9 cellular contexts compared by ENCODE assay signal in the genomic region with DNA sequence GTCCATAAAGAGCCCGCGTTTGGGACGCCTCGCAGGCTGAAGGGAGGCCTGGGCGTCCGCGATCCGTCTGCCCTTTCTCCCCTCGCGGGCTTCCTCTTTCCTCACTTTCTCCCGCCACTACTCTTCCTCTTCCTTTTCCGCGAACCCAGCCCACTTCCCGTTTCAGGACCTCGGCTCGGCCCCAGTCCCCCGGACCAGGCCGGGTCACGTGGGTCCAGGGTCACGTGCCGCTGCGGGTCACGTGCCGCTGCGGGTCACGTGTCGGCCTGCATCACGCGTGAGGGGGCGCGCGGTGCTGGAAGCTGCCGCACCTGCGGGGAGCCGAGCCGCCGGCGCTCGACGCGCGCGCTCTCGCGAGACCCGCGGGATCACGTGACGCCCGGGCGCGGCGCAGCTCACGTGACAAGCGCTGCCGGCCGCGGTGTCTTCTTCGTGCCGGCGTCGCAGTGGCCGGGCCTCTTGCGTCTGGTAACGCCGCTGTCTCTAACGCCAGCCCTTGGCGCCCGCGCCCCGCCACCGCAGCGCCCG. TPM values are rescaled to one million over a fixed set of nuclear protein-coding genes. Genes with fewer than 3 reads are reported as not detected.
DNase-seq lines count a peak whose midpoint lies in the region; ATAC-seq, FAIRE-seq and TF ChIP-seq lines count a peak whose summit lies in the region.
"Had no signal": no experiment of that assay in that cellular context is flagged by ENCODE, and none has a peak within 500 bp of the region (broad histone marks: within the 10 kb centered on the region; RNA-seq: fewer than 3 reads in every experiment).

A gene with protein sequence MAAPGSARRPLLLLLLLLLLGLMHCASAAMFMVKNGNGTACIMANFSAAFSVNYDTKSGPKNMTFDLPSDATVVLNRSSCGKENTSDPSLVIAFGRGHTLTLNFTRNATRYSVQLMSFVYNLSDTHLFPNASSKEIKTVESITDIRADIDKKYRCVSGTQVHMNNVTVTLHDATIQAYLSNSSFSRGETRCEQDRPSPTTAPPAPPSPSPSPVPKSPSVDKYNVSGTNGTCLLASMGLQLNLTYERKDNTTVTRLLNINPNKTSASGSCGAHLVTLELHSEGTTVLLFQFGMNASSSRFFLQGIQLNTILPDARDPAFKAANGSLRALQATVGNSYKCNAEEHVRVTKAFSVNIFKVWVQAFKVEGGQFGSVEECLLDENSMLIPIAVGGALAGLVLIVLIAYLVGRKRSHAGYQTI (plus strand): TSS at position 398 of the 528 bp plus-strand sequence. CDS start 196 bp downstream, outside the sequence.

- peak; percentile 78 for TF ChIP-seq POLR2A in GM19193 (IDR thresholded peaks at IDR 0.05; ENCODE audit: extremely low read depth, insufficient read depth, insufficient read length)

- peak within 1 kb of the TSS; percentile 96 for H3K4me2 ChIP-seq in keratinocyte (ENCODE audit: control insufficient read depth, extremely low read depth, insufficient read depth, low read depth, low read length)

- H3K9me3 ChIP-seq in keratinocyte (ENCODE audit: control insufficient read depth, low read depth, low read length) = no peaks in the 10 kb centered on the region

- peaks cover 47% of the 10 kb centered on the region for H3K79me2 ChIP-seq in keratinocyte (ENCODE audit: control insufficient read depth, insufficient read depth, low read length)

- H4K20me1 ChIP-seq in keratinocyte (ENCODE audit: control insufficient read depth, extremely low read depth, insufficient read depth, low read length) = peaks cover 6% of the 10 kb centered on the region

- DNase-seq in AML-193 (lab: John Stamatoyannopoulos, UW) (peak; percentile 91), NCI-H510A (lab: John Stamatoyannopoulos, UW) (peak; percentile 93), cerebellar nuclear complex (lab: John Stamatoyannopoulos, UW) (peak; percentile 5 to 81), keratinocyte (ENCODE audit: low read depth, low spot score) (peak; percentile 82)
- peak; percentile 99 for DNase-seq in activated CD4-positive, alpha-beta T cell treated with anti-CD3 and anti-CD28 coated beads for 1 hour
- DNase-seq in stimulated activated CD4-positive, alpha-beta T cell treated with anti-CD3 and anti-CD28 coated beads, Interleukin-12 subunit alpha, Interleukin-12 subunit beta, amount 100 ng/mL, for 48 hours (ENCODE audit: low read depth in 2 of 3, low spot score in 1 of 3) = peak; percentile 97 to 99 (median 98)

- H3K4me1 ChIP-seq in keratinocyte (ENCODE audit: control insufficient read depth, extremely low read depth, insufficient read depth, low read length) = peaks cover 19% of the 10 kb centered on the region

- peak within 1 kb of the TSS; percentile 90 for H3K27ac ChIP-seq in keratinocyte (ENCODE audit: control insufficient read depth, insufficient read depth, low read length)

- H3K9me1 ChIP-seq in keratinocyte (ENCODE audit: control insufficient read depth, extremely low read depth, insufficient read depth, low read length) = no peaks in the 10 kb centered on the region

- peaks cover 21% of the 10 kb centered on the region for H3K27me3 ChIP-seq in keratinocyte (ENCODE audit: control insufficient read depth, extremely low read depth, insufficient read depth, low read length)

- FAIRE-seq in keratinocyte (lab: Jason Lieb, UNC) = no peak
- FAIRE-seq: TTC549 had no signal

- TF ChIP-seq CTCF in keratinocyte (optimal IDR thresholded peaks at IDR 0.05 in 1 of 3, IDR thresholded peaks at IDR 0.05 in 1 of 3, conservative IDR thresholded peaks at IDR 0.05 in 1 of 3; ENCODE audit: extremely low read depth in 1 of 3, insufficient read depth in 2 of 3, low read length in 3 of 3) = no peak

- peak within 1 kb of the TSS; percentile 95 for H2AFZ ChIP-seq in keratinocyte (ENCODE audit: control insufficient read depth, low read length)

- peak; percentile 80 for ATAC-seq in HG03432 (IDR thresholded peaks at IDR 0.05; ENCODE audit: unreplicated experiment)

- dilution Hi-C loops in keratinocyte (cut with MboI; ENCODE audit: extremely low pct_ligation_motif_present, low sequenced_read_pairs) = no loop called here

- H3K36me3 ChIP-seq in keratinocyte (ENCODE audit: control insufficient read depth in 2 of 2, extremely low read depth in 1 of 2, insufficient read depth in 2 of 2, low read length in 2 of 2) = peaks cover 0 to 1% of the 10 kb centered on the region in 2 experiments

- peak within 1 kb of the TSS; percentile 97 for H3K9ac ChIP-seq in keratinocyte (ENCODE audit: control insufficient read depth, extremely low read depth, insufficient read depth, low read length)

- peak within 1 kb of the TSS; percentile 83 to 96 (median 94) for H3K4me3 ChIP-seq in keratinocyte (ENCODE audit: control insufficient read depth in 2 of 3, extremely low read depth in 1 of 3, insufficient read depth in 2 of 3, low read depth in 1 of 3, low read length in 3 of 3)

RNA-seq across cellular contexts. Expression of the gene that starts here (rescaled TPM):
- 202 to 251 TPM (median 232 TPM) in 3 replicates for polyA plus RNA-seq in keratinocyte
- 126 TPM for polyA plus RNA-seq in keratinocyte (2011; ENCODE audit: low read depth)
- 129 and 132 TPM in 2 replicates for polyA plus RNA-seq in keratinocyte (2011; cell fraction: cytosol; rRNA removed)
- 514 and 524 TPM in 2 replicates for polyA plus RNA-seq in keratinocyte (2011; cell fraction: nucleus; rRNA removed)
- polyA plus RNA-seq in keratinocyte (2012; ENCODE audit: low replicate concordance) = 268 and 311 TPM in 2 replicates
- polyA minus RNA-seq in keratinocyte = 111 to 194 TPM (median 170 TPM) in 3 replicates
- 175 TPM for polyA minus RNA-seq in keratinocyte (2011; cell fraction: cytosol; rRNA and poly(A)+ RNA removed)
- 272 and 353 TPM in 2 replicates for polyA minus RNA-seq in keratinocyte (2011; cell fraction: nucleus; rRNA and poly(A)+ RNA removed)

Comparison
In these comparisons a context has a peak if more than half of its experiments do, and no peak if none do; other contexts are left out.
1. Peak in every context shown above with its lines: DNase-seq, ATAC-seq, H3K4me3 ChIP-seq and H3K27ac ChIP-seq.
2. DNase-seq: peak in every context shown above with its lines; median percentile 99 in activated CD4-positive, alpha-beta T cell treated with anti-CD3 and anti-CD28 coated beads for 1 hour; 98 in stimulated activated CD4-positive, alpha-beta T cell treated with anti-CD3 and anti-CD28 coated beads, Interleukin-12 subunit alpha, Interleukin-12 subunit beta, amount 100 ng/mL, for 48 hours; 93 in NCI-H510A; 91 in AML-193; 82 in keratinocyte; 43 in cerebellar nuclear complex.